In genomic region chr17:29389994-29390855, GRCh38 we compare ENCODE assay signal across 1 cellular context.
TF ChIP-seq lines count a peak whose summit lies in the region.

TSS of gene TAOK1 (plus strand) at chr17:29390363. CDS start at chr17:29451549, 61,186 bp downstream.

TF ChIP-seq in K562, 482 proteins besides CTCF, POLR2A, EP300 and RAD21 (continued from another document):
- TF ChIP-seq PRDM10 (IDR thresholded peaks at IDR 0.05; ENCODE audit: partially characterized antibody) (peak; percentile 65), ARHGAP35 (IDR thresholded peaks at IDR 0.05; ENCODE audit: partially characterized antibody) (peak; percentile 98), HNRNPLL (IDR thresholded peaks at IDR 0.05; ENCODE audit: low read depth, low read length, poor library complexity, severe bottlenecking) (peak; percentile 36), RBFOX2 (IDR thresholded peaks at IDR 0.05; ENCODE audit: low read depth, low read length) (peak; percentile 97), ILK (tag; IDR thresholded peaks at IDR 0.05; ENCODE audit: borderline replicate concordance, low read depth) (no peak), MEIS2 (IDR thresholded peaks at IDR 0.05; ENCODE audit: partially characterized antibody) (peak; percentile 84), ESRRB (CRISPR knock-in tag; IDR thresholded peaks at IDR 0.05; ENCODE audit: borderline replicate concordance) (no peak), SRSF7 (optimal IDR thresholded peaks at IDR 0.05; ENCODE audit: low read depth, low read length) (no peak), YY1 (IDR thresholded peaks at IDR 0.05; ENCODE audit: borderline replicate concordance in 1 of 3, control insufficient read depth in 1 of 3, extremely low read depth in 1 of 3, insufficient read depth in 3 of 3, insufficient read length in 1 of 3, insufficient replicate concordance in 2 of 3, low read depth in 1 of 3, low read length in 2 of 3) (peak; percentile 20 to 80 (median 45)), TRIM25 (IDR thresholded peaks at IDR 0.05; ENCODE audit: borderline replicate concordance) (no peak), ZNF407 (IDR thresholded peaks at IDR 0.05; ENCODE audit: low read depth) (no peak), AFF4 (CRISPR knock-in tag; IDR thresholded peaks at IDR 0.05) (0 out of 2 replicates have a peak, but pooled peaks have one; percentile 28), ZNF324 (CRISPR knock-in tag; IDR thresholded peaks at IDR 0.05) (no peak), MCM7 (IDR thresholded peaks at IDR 0.05) (no peak), ERF (CRISPR knock-in tag; IDR thresholded peaks at IDR 0.05) (0 out of 2 replicates have a peak, but pooled peaks have one; percentile 50), FOXK2 (conservative IDR thresholded peaks at IDR 0.05 in 1 of 2, IDR thresholded peaks at IDR 0.05 in 1 of 2; ENCODE audit: low read depth in 2 of 2) (peak; percentile 40 to 87; a peak in 2 of 4 replicates), THRB (CRISPR knock-in tag; conservative IDR thresholded peaks at IDR 0.05) (peak; percentile 78; the same call in 1 of the 2 replicates), ZBTB11 (CRISPR knock-in tag; IDR thresholded peaks at IDR 0.05) (peak in 1 of 3 experiments; percentile 81; a peak in 2 of 6 replicates), RFX5 (IDR thresholded peaks at IDR 0.05; ENCODE audit: low read depth, low read length) (no peak), ZBTB9 (CRISPR knock-in tag; IDR thresholded peaks at IDR 0.05) (peak; percentile 70), ZNF583 (CRISPR knock-in tag; IDR thresholded peaks at IDR 0.05) (no peak; the same call in 1 of the 2 replicates)
